14 cellular contexts compared by ENCODE assay signal in genomic region chr6:146709036-146709622, GRCh38.
"Had no signal": no experiment of that assay in that cellular context is flagged by ENCODE, and none has a peak within 500 bp of the region (broad histone marks: within the 10 kb centered on the region; RNA-seq: fewer than 3 reads in every experiment).

No MANE protein-coding gene starts in this region.

- ATAC-seq: left lobe of liver, natural killer cell, psoas muscle, right cardiac atrium had no signal

- DNase-seq: activated CD4-positive, alpha-beta T cell treated with anti-CD3 and anti-CD28 coated beads for 1 hour; activated CD4-positive, alpha-beta T cell treated with anti-CD3 and anti-CD28 coated beads, Interleukin-2, amount 50 U/mL, for 4 hours; activated gamma-delta T cell; colonic mucosa; endodermal cell; foreskin melanocyte; glutamatergic neuron; kidney; natural killer cell; ovary; psoas muscle; stimulated activated CD4-positive, alpha-beta T cell treated with anti-CD3 and anti-CD28 coated beads, Interleukin-2, amount 100 ng/mL, for 24 hours had no signal
